Comparison of ENCODE assay signal across 8 cellular contexts in the genomic region with DNA sequence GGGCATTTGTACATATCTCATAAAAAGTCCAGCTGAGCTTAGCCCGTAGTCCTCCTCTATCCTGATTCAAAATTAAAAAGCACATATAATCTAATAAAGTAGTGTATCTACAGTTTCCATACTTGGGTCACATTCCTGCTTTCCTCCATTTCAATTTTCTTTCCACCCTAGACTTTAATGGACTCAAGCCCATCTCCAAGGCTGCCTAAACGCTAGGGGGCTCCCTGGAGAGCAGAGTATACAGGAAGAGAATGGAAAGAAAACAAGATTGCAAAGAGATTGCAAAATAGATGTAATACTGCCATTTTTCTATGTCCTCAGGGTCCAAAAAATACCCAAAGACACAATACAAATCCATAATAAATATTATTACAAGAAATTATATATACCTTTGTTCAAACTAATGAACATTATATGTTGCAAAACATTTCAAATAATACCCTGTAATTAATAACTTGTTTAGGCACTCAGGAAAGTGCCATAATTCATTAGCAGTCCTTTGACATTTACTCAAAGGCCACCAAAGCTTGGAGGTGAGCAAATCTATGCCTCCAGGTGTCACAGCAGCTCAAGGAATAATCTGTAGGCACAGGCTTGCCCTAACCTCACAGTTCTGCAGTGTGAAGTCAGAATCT. TPM values are rescaled to one million over a fixed set of nuclear protein-coding genes. Genes with fewer than 3 reads are reported as not detected.
DNase-seq lines count a peak whose midpoint lies in the region; ATAC-seq, FAIRE-seq and TF ChIP-seq lines count a peak whose summit lies in the region.

No MANE protein-coding gene starts in this region.

- H3K4me1 ChIP-seq in endothelial cell of umbilical vein (ENCODE audit: control insufficient read depth, extremely low read depth, insufficient read depth, low read length) (peaks cover 15% of the 10 kb centered on the region), thyroid gland (peaks cover 9 to 10% of the 10 kb centered on the region in 2 donors)

- H2AFZ ChIP-seq in endothelial cell of umbilical vein (ENCODE audit: low read depth, low read length): peak overlapping the region; percentile 35

- no peak overlapping the region for H3K4me3 ChIP-seq in endothelial cell of umbilical vein (replicated peaks in 1 of 3; ENCODE audit: insufficient read depth in 1 of 3, low read depth in 1 of 3, low read length in 3 of 3)
- no peak overlapping the region for H3K4me3 ChIP-seq in thyroid gland (replicated peaks in 1 of 3)

- H3K79me2 ChIP-seq in endothelial cell of umbilical vein (ENCODE audit: control insufficient read depth, insufficient read depth, low read length): peaks cover 23% of the 10 kb centered on the region

- H3K27me3 Mint-ChIP-seq in activated CD4-positive, alpha-beta memory T cell treated with anti-CD3 and anti-CD28 coated beads, Interleukin-2, amount 10 ng/mL, durations not matched to agents 7 days and 5 days: no peaks in the 10 kb centered on the region
- H3K27me3 Mint-ChIP-seq in natural killer cell (ENCODE audit: low read depth in 2 of 2): no peaks in the 10 kb centered on the region

- peaks cover 17% of the 10 kb centered on the region for H3K36me3 Mint-ChIP-seq in activated CD4-positive, alpha-beta memory T cell treated with anti-CD3 and anti-CD28 coated beads, Interleukin-2, amount 10 ng/mL, durations not matched to agents 7 days and 5 days (ENCODE audit: low read depth)
- peaks cover 7% of the 10 kb centered on the region for H3K36me3 Mint-ChIP-seq in natural killer cell

- FAIRE-seq in endothelial cell of umbilical vein (lab: Jason Lieb, UNC): peak; percentile 52

- H3K9me3 ChIP-seq in endothelial cell of umbilical vein (replicated peaks; ENCODE audit: control insufficient read depth, insufficient read depth, low read length) (no peaks in the 10 kb centered on the region), thyroid gland (no peaks in the 10 kb centered on the region)

- dilution Hi-C loops in endothelial cell of umbilical vein (cut with MboI; ENCODE audit: extremely low pct_ligation_motif_present, low sequenced_read_pairs): loop anchor here (25.0 kb wide), 1 partner anchor 100 kb away; no protein-coding TSS in a partner anchor

- no peak overlapping the region for H3K9ac ChIP-seq in endothelial cell of umbilical vein (replicated peaks; ENCODE audit: extremely low read depth, insufficient read depth, low read length)

- H3K9me1 ChIP-seq in endothelial cell of umbilical vein (replicated peaks; ENCODE audit: control insufficient read depth, extremely low read depth, insufficient read depth, low read length): no peaks in the 10 kb centered on the region

- peaks cover 0 to 2% of the 10 kb centered on the region in 2 experiments for H3K27me3 ChIP-seq in endothelial cell of umbilical vein (ENCODE audit: control insufficient read depth in 2 of 2, insufficient read depth in 2 of 2, low read length in 2 of 2)
- H3K27me3 ChIP-seq in thyroid gland: no peaks in the 10 kb centered on the region

- peak; percentile 78 for DNase-seq in CD1c-positive myeloid dendritic cell (ENCODE audit: extremely low spot score)
- peak; percentile 53 for DNase-seq in HEK293T (ENCODE audit: extremely low spot score)
- peak; percentile 94 for DNase-seq in NCI-H69 (lab: John Stamatoyannopoulos, UW)
- DNase-seq in activated CD4-positive, alpha-beta memory T cell treated with anti-CD3 and anti-CD28 coated beads, Interleukin-2, amount 10 ng/mL, durations not matched to agents 7 days and 5 days: peak; percentile 70
- peak; percentile 59 for DNase-seq in endothelial cell of umbilical vein (ENCODE audit: low read depth, low spot score)
- DNase-seq in natural killer cell: no peak
- peak; percentile 65 to 76 for DNase-seq in thyroid gland

- peaks cover 35% of the 10 kb centered on the region for H3K4me1 Mint-ChIP-seq in activated CD4-positive, alpha-beta memory T cell treated with anti-CD3 and anti-CD28 coated beads, Interleukin-2, amount 10 ng/mL, durations not matched to agents 7 days and 5 days
- peaks cover 25 to 33% of the 10 kb centered on the region in 2 donors for H3K4me1 Mint-ChIP-seq in natural killer cell

- no peak overlapping the region for H3K4me3 Mint-ChIP-seq in activated CD4-positive, alpha-beta memory T cell treated with anti-CD3 and anti-CD28 coated beads, Interleukin-2, amount 10 ng/mL, durations not matched to agents 7 days and 5 days
- no peak overlapping the region for H3K4me3 Mint-ChIP-seq in natural killer cell

- H3K36me3 ChIP-seq in endothelial cell of umbilical vein (ENCODE audit: control insufficient read depth in 2 of 2, extremely low read depth in 1 of 2, insufficient read depth in 2 of 2, low read length in 2 of 2) (peaks cover 0 to 6% of the 10 kb centered on the region in 2 experiments), thyroid gland (peaks cover 1 to 4% of the 10 kb centered on the region in 2 donors)

- intact Hi-C loops in endothelial cell of umbilical vein (cut with micrococcal nuclease): loop anchor here (1.0 to 10.0 kb wide), 2 partner anchors 112 to 288 kb away; partner anchors contain the start of gene TRAM2
- intact Hi-C loops in natural killer cell (cut with micrococcal nuclease): loop anchor here (2.0 to 10.0 kb wide), 2 partner anchors 378 to 1068 kb away; no protein-coding TSS in a partner anchor
- intact Hi-C loops in thyroid gland (cut with DNase I): loop anchor here (5.0 to 10.0 kb wide), 2 partner anchors 78 to 110 kb away; partner anchors contain the start of gene PAQR8

- ATAC-seq in natural killer cell (no peak), GM18868 (IDR thresholded peaks at IDR 0.05; ENCODE audit: unreplicated experiment) (no peak)

- H3K27ac Mint-ChIP-seq in activated CD4-positive, alpha-beta memory T cell treated with anti-CD3 and anti-CD28 coated beads, Interleukin-2, amount 10 ng/mL, durations not matched to agents 7 days and 5 days: no peak overlapping the region
- peak overlapping the region; percentile 5 to 56 for H3K27ac Mint-ChIP-seq in natural killer cell

- no peaks in the 10 kb centered on the region for H3K9me3 Mint-ChIP-seq in activated CD4-positive, alpha-beta memory T cell treated with anti-CD3 and anti-CD28 coated beads, Interleukin-2, amount 10 ng/mL, durations not matched to agents 7 days and 5 days
- no peaks in the 10 kb centered on the region for H3K9me3 Mint-ChIP-seq in natural killer cell

- TF ChIP-seq POLR2A in endothelial cell of umbilical vein (IDR thresholded peaks at IDR 0.05; ENCODE audit: low read depth, low read length) (no peak), thyroid gland (IDR thresholded peaks at IDR 0.05) (no peak)

- POLR2A ChIA-PET in HEK293T (lab: Yijun Ruan, JAX) (interaction anchor here (1.5 to 5.5 kb wide), 3 partner anchors 73 to 102 kb away, joined by 4 to 69 read pairs (median 17); partner anchors contain the start of gene PAQR8), endothelial cell of umbilical vein (lab: Charles Lee) (no interaction called here)
- POLR2A ChIA-PET in activated CD4-positive, alpha-beta memory T cell treated with anti-CD3 and anti-CD28 coated beads, Interleukin-2, amount 10 ng/mL, durations not matched to agents 7 days and 5 days (lab: Charles Lee): interaction anchor here (0.7 to 6.3 kb wide), 7 partner anchors 10 to 376 kb away, joined by 3 to 75 read pairs (median 54); partner anchors contain the start of gene PAQR8

- CTCF ChIA-PET in HEK293T (lab: Yijun Ruan, JAX) (interaction anchor here (1.1 to 3.2 kb wide), 2 partner anchors 15 to 114 kb away, joined by 3 to 21 read pairs; no protein-coding TSS in a partner anchor), endothelial cell of umbilical vein (lab: Charles Lee) (interaction anchor here (1.2 to 8.3 kb wide), 5 partner anchors 8 to 376 kb away, joined by 3 to 104 read pairs (median 9); partner anchors contain the start of gene PAQR8)
- CTCF ChIA-PET in activated CD4-positive, alpha-beta memory T cell treated with anti-CD3 and anti-CD28 coated beads, Interleukin-2, amount 10 ng/mL, durations not matched to agents 7 days and 5 days (lab: Charles Lee): interaction anchor here (1.0 to 8.2 kb wide), 15 partner anchors 15 to 376 kb away, joined by 3 to 159 read pairs (median 12); partner anchors contain the start of genes EFHC1 and PAQR8

- H3K27ac ChIP-seq in endothelial cell of umbilical vein (ENCODE audit: insufficient read depth, low read depth, low read length) (no peak overlapping the region), thyroid gland (no peak overlapping the region)

- TF ChIP-seq CTCF in endothelial cell of umbilical vein (IDR thresholded peaks at IDR 0.05; ENCODE audit: extremely low read depth in 1 of 2, insufficient read depth in 1 of 2, low read depth in 1 of 2, low read length in 2 of 2) (peak; percentile 68 to 70), natural killer cell (IDR thresholded peaks at IDR 0.05) (peak; percentile 54), thyroid gland (IDR thresholded peaks at IDR 0.05) (peak in 5 of 6 experiments; percentile 25 to 68 (median 52))

- H3K4me2 ChIP-seq in endothelial cell of umbilical vein (ENCODE audit: insufficient read depth, low read length): no peak overlapping the region

- 10 to 16% methylated on average over 2 of the region's 2 CpGs for WGBS in thyroid gland, 2 donors

- no TSS peak for BruUV-seq in endothelial cell of umbilical vein (replicated peaks; lab: Mats Ljungman, UMichigan)

- H4K20me1 ChIP-seq in endothelial cell of umbilical vein (replicated peaks; ENCODE audit: control insufficient read depth, extremely low read depth, insufficient read depth, low read length): no peaks in the 10 kb centered on the region

RNA-seq across cellular contexts. Expression of gene MCM3, which starts 2.4 kb away (rescaled TPM):
- total RNA-seq in activated CD4-positive, alpha-beta memory T cell treated with anti-CD3 and anti-CD28 coated beads, Interleukin-2, amount 10 ng/mL, durations not matched to agents 7 days and 5 days: 100 to 1,000 TPM; 149 TPM
- total RNA-seq in endothelial cell of umbilical vein (80.6 and 81.6 TPM in 2 replicates), natural killer cell (10 to 100 TPM; 26.4 to 46.2 (median 31.5) TPM), thyroid gland (10 to 100 TPM; 26.1 to 44.5 (median 34.3) TPM)
- polyA plus RNA-seq in endothelial cell of umbilical vein: 50.3 and 57.2 TPM in 2 replicates
- polyA plus RNA-seq in endothelial cell of umbilical vein (2011; cell fraction: cytosol; rRNA removed): 71.6 and 88.5 TPM in 2 replicates
- polyA plus RNA-seq in endothelial cell of umbilical vein (2011; cell fraction: nucleus; rRNA removed): 107 and 153 TPM in 2 replicates
- polyA plus RNA-seq in endothelial cell of umbilical vein (2012): 35.7 and 56.3 TPM in 2 replicates
- 99.5 and 110 TPM in 2 replicates for polyA minus RNA-seq in endothelial cell of umbilical vein
- polyA minus RNA-seq in endothelial cell of umbilical vein (2011; cell fraction: cytosol; rRNA and poly(A)+ RNA removed): 113 TPM
- polyA minus RNA-seq in endothelial cell of umbilical vein (2011; cell fraction: nucleus; rRNA and poly(A)+ RNA removed): 37.7 and 72.2 TPM in 2 replicates

RNA-seq across cellular contexts. Expression of gene IL17F, which starts 42.6 kb away (rescaled TPM):
- total RNA-seq in activated CD4-positive, alpha-beta memory T cell treated with anti-CD3 and anti-CD28 coated beads, Interleukin-2, amount 10 ng/mL, durations not matched to agents 7 days and 5 days: 10 to 100 TPM; 12.6 to 13.3 TPM
- not detected in 2 replicates for total RNA-seq in endothelial cell of umbilical vein
- polyA plus RNA-seq in endothelial cell of umbilical vein: not detected in 2 replicates
- not detected in 2 replicates for polyA plus RNA-seq in endothelial cell of umbilical vein (2011; cell fraction: cytosol; rRNA removed)
- polyA plus RNA-seq in endothelial cell of umbilical vein (2011; cell fraction: nucleus; rRNA removed): not detected in 2 replicates
- not detected in 2 replicates for polyA plus RNA-seq in endothelial cell of umbilical vein (2012)
- polyA minus RNA-seq in endothelial cell of umbilical vein: not detected in 2 replicates
- not detected for polyA minus RNA-seq in endothelial cell of umbilical vein (2011; cell fraction: cytosol; rRNA and poly(A)+ RNA removed)
- polyA minus RNA-seq in endothelial cell of umbilical vein (2011; cell fraction: nucleus; rRNA and poly(A)+ RNA removed): not detected in 2 replicates
- not detected for total RNA-seq in natural killer cell
- not detected for total RNA-seq in thyroid gland

Comparison
In these comparisons a context has a peak if more than half of its experiments do, and no peak if none do; other contexts are left out.
1. RNA of gene IL17F, which starts 42.6 kb away (total RNA-seq): 12.6 to 13.3 TPM in activated CD4-positive, alpha-beta memory T cell treated with anti-CD3 and anti-CD28 coated beads, Interleukin-2, amount 10 ng/mL, durations not matched to agents 7 days and 5 days; not detected in endothelial cell of umbilical vein, not detected in natural killer cell and not detected in thyroid gland; every median in the first group is over 10 times any median in the second.
2. Peak in every context shown above with its lines, with median percentiles within 50 percentile points of each other: CTCF ChIP-seq.